ENCODE assay signal across 33 cellular contexts in the genomic region with DNA sequence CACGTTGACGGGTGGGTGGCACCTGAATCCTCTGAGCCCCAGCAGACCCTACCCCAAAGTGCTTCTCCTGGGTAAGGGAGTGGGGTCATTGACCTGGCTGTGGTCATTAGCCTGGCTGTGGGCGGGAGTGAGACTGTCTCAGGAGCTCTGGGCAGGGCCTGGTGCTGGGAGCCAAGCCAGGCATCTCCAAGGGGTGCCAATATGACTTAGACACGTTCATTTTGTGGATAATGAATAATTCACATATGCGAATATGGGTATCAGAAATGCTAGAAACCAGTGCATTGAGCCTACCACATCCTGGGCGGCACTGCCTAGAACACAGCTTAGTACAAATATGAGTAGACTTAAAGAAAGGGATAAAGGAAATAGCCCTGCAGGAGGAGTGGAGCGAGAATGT. TPM values are rescaled to one million over a fixed set of nuclear protein-coding genes. Genes with fewer than 3 reads are reported as not detected.
"Had no signal": no experiment of that assay in that cellular context is flagged by ENCODE, and none has a peak within 500 bp of the region (broad histone marks: within the 10 kb centered on the region; RNA-seq: fewer than 3 reads in every experiment).

No MANE protein-coding gene starts in this region.

- H3K27ac Mint-ChIP-seq: activated CD4-positive, alpha-beta memory T cell treated with anti-CD3 and anti-CD28 coated beads, Interleukin-2, amount 10 ng/mL, durations not matched to agents 7 days and 5 days; activated CD4-positive, alpha-beta T cell treated with anti-CD3 and anti-CD28 coated beads, Interleukin-2, amount 10 ng/mL, durations not matched to agents 7 days and 5 days; activated naive CD8-positive, alpha-beta T cell; activated T-helper 17 cell treated with anti-CD3 and anti-CD28 coated beads, Interleukin-2, amount 50 U/mL, for 72 hours; dendritic cell treated with granulocyte-macrophage colony-stimulating factor and Interleukin-4, amounts not matched to agents 40 ng/mL and 50 ng/mL, for 4 days; endodermal cell had no signal

- H3K36me3 Mint-ChIP-seq: activated naive CD8-positive, alpha-beta T cell had no signal

- ATAC-seq: activated T-cell treated with anti-CD3 and anti-CD28 coated beads, Interleukin-2, amount 50 U/mL, for 4 hours; activated T-helper 17 cell treated with anti-CD3 and anti-CD28 coated beads, Interleukin-2, amount 50 U/mL, for 72 hours; body of pancreas; foreskin keratinocyte; gastrocnemius medialis; heart left ventricle had no signal

- H3K27ac ChIP-seq: body of pancreas, breast epithelium, cardiac muscle cell, coronary artery, esophagus muscularis mucosa, foreskin keratinocyte, gastrocnemius medialis, heart left ventricle had no signal

- DNase-seq: activated CD4-positive, alpha-beta memory T cell treated with anti-CD3 and anti-CD28 coated beads, Interleukin-2, amount 10 ng/mL, durations not matched to agents 7 days and 5 days; activated CD4-positive, alpha-beta T cell treated with anti-CD3 and anti-CD28 coated beads for 1 hour; activated CD4-positive, alpha-beta T cell treated with anti-CD3 and anti-CD28 coated beads for 4 hours; activated CD4-positive, alpha-beta T cell treated with anti-CD3 and anti-CD28 coated beads, Interleukin-2, amount 10 ng/mL, durations not matched to agents 7 days and 5 days; activated CD4-positive, alpha-beta T cell treated with anti-CD3 and anti-CD28 coated beads, Interleukin-2, amount 50 U/mL, for 4 hours; activated CD8-positive, alpha-beta memory T cell treated with anti-CD3 and anti-CD28 coated beads for 24 hours; activated effector memory CD4-positive, alpha-beta T cell treated with Interleukin-2 at 50 U/mL for 16 hours; activated gamma-delta T cell treated with Interleukin-2 at 50 U/mL for 16 hours; activated naive CD4-positive, alpha-beta T cell treated with anti-CD3 and anti-CD28 coated beads, Interleukin-2, amount 50 U/mL, for 16 hours; activated naive CD4-positive, alpha-beta T cell treated with Interleukin-2 at 50 U/mL for 16 hours; activated T-cell treated with anti-CD3 and anti-CD28 coated beads, Interleukin-2, amount 50 U/mL, for 4 hours; amniotic stem cell; anterior cingulate cortex; body of pancreas; central memory CD4-positive, alpha-beta T cell; effector memory CD4-positive, alpha-beta T cell; endodermal cell; erythroblast; foreskin keratinocyte; gastrocnemius medialis; glutamatergic neuron; heart left ventricle; T-helper 2 cell had no signal

- FAIRE-seq: astrocyte had no signal

- H3K27me3 Mint-ChIP-seq: activated CD4-positive, alpha-beta memory T cell treated with anti-CD3 and anti-CD28 coated beads, Interleukin-2, amount 10 ng/mL, durations not matched to agents 7 days and 5 days; activated CD4-positive, alpha-beta T cell treated with anti-CD3 and anti-CD28 coated beads, Interleukin-2, amount 10 ng/mL, durations not matched to agents 7 days and 5 days had no signal

- H3K27me3 ChIP-seq: body of pancreas, breast epithelium, cardiac muscle cell, dorsolateral prefrontal cortex, foreskin keratinocyte, gastrocnemius medialis, heart left ventricle had no signal

- H3K9me3 ChIP-seq: body of pancreas, gastrocnemius medialis had no signal

- H3K4me3 ChIP-seq: body of pancreas, breast epithelium, cardiac muscle cell, coronary artery, dorsolateral prefrontal cortex, esophagus muscularis mucosa, gastrocnemius medialis, heart left ventricle had no signal

- H3K4me3 Mint-ChIP-seq: activated CD4-positive, alpha-beta memory T cell treated with anti-CD3 and anti-CD28 coated beads, Interleukin-2, amount 10 ng/mL, durations not matched to agents 7 days and 5 days; activated CD4-positive, alpha-beta T cell treated with anti-CD3 and anti-CD28 coated beads, Interleukin-2, amount 10 ng/mL, durations not matched to agents 7 days and 5 days; activated naive CD8-positive, alpha-beta T cell; activated T-cell treated with anti-CD3 and anti-CD28 coated beads, Interleukin-2, amount 50 U/mL, for 4 hours; activated T-helper 17 cell treated with anti-CD3 and anti-CD28 coated beads, Interleukin-2, amount 50 U/mL, for 72 hours; dendritic cell treated with granulocyte-macrophage colony-stimulating factor and Interleukin-4, amounts not matched to agents 40 ng/mL and 50 ng/mL, for 4 days; endodermal cell had no signal

- H3K36me3 ChIP-seq: breast epithelium, cardiac muscle cell, esophagus muscularis mucosa, gastrocnemius medialis, heart left ventricle had no signal

- H3K9me3 Mint-ChIP-seq: activated CD4-positive, alpha-beta memory T cell treated with anti-CD3 and anti-CD28 coated beads, Interleukin-2, amount 10 ng/mL, durations not matched to agents 7 days and 5 days; activated T-cell treated with anti-CD3 and anti-CD28 coated beads, Interleukin-2, amount 50 U/mL, for 4 hours; activated T-helper 17 cell treated with anti-CD3 and anti-CD28 coated beads, Interleukin-2, amount 50 U/mL, for 72 hours had no signal

- H3K4me1 Mint-ChIP-seq: activated CD4-positive, alpha-beta memory T cell treated with anti-CD3 and anti-CD28 coated beads, Interleukin-2, amount 10 ng/mL, durations not matched to agents 7 days and 5 days; activated CD4-positive, alpha-beta T cell treated with anti-CD3 and anti-CD28 coated beads, Interleukin-2, amount 10 ng/mL, durations not matched to agents 7 days and 5 days; activated T-helper 17 cell treated with anti-CD3 and anti-CD28 coated beads, Interleukin-2, amount 50 U/mL, for 72 hours had no signal

- H3K4me1 ChIP-seq: body of pancreas, breast epithelium, esophagus muscularis mucosa, foreskin keratinocyte, gastrocnemius medialis, heart left ventricle had no signal

RNA-seq across cellular contexts. Expression of a gene that starts 14.4 kb away (rescaled TPM):
- total RNA-seq: activated CD4-positive, alpha-beta memory T cell treated with anti-CD3 and anti-CD28 coated beads, Interleukin-2, amount 10 ng/mL, durations not matched to agents 7 days and 5 days; activated CD4-positive, alpha-beta T cell treated with anti-CD3 and anti-CD28 coated beads, Interleukin-2, amount 10 ng/mL, durations not matched to agents 7 days and 5 days; T-helper 1 cell treated with Interleukin-12 subunit alpha and Interleukin-12 subunit beta and Interleukin-4 antibody, amounts not matched to agents 30 ng/mL and 1 ng/mL, for 36 hours had no signal
